22 cellular contexts compared by ENCODE assay signal in the genomic region with DNA sequence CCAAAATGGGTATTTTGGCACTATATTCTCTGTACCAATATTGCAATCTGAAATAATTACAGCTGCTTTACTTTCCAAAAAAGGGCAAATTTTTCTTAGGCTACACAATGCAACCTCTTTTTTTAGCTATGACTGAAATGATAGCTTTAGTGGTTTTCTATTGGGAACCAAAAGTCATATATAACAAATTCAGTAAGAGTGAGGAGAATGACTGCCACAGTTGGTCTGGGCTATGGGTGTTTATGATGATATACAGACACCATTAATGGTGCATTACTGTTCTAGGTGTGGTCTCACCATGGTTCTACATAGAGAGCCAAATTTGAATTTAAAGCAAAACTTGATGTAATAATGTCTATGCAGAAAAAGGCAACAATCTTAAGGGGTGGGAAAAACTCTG.
DNase-seq lines count a peak whose midpoint lies in the region; ATAC-seq lines count a peak whose summit lies in the region.
"Had no signal": no experiment of that assay in that cellular context is flagged by ENCODE, and none has a peak within 500 bp of the region (broad histone marks: within the 10 kb centered on the region; RNA-seq: fewer than 3 reads in every experiment).

No MANE protein-coding gene starts in this region.

- H3K27ac Mint-ChIP-seq in CD8-positive, alpha-beta memory T cell: no peak overlapping the region
- H3K27ac Mint-ChIP-seq in stimulated activated naive CD8-positive, alpha-beta T cell treated with anti-CD3 and anti-CD28 coated beads, Interleukin-15, amount 100 ng/mL, for 72 hours: no peak overlapping the region
- H3K27ac Mint-ChIP-seq: CD14-positive monocyte; CD4-positive, alpha-beta T cell had no signal

- no peaks in the 10 kb centered on the region for H3K4me1 Mint-ChIP-seq in CD8-positive, alpha-beta memory T cell
- no peaks in the 10 kb centered on the region for H3K4me1 Mint-ChIP-seq in stimulated activated naive CD8-positive, alpha-beta T cell treated with anti-CD3 and anti-CD28 coated beads, Interleukin-15, amount 100 ng/mL, for 72 hours
- H3K4me1 Mint-ChIP-seq: CD14-positive monocyte had no signal

- H3K4me3 ChIP-seq in CD8-positive, alpha-beta memory T cell (ENCODE audit: low read length): no peak overlapping the region
- H3K4me3 ChIP-seq: A549; BLaER1 treated with 17β-estradiol and CSF1 and Interleukin-3, amounts not matched to agents 10 nM and 100 nM; GM23248 had no signal

- DNase-seq in GDM1 (lab: John Stamatoyannopoulos, UW): no peak
- no peak for DNase-seq in CD8-positive, alpha-beta memory T cell
- no peak for DNase-seq in stimulated activated naive CD8-positive, alpha-beta T cell treated with anti-CD3 and anti-CD28 coated beads, Interleukin-15, amount 100 ng/mL, for 72 hours
- DNase-seq: 8988T; ACHN; AML-193; BE2C; Calu3; CD4-positive, alpha-beta T cell; COR-L47; DMS53; DMS79 treated with DMSO at 0.1 percent for 48 hours; GM23248; H7; HCEC 1CT had no signal

- H3K27me3 ChIP-seq in CD8-positive, alpha-beta memory T cell (ENCODE audit: insufficient read depth, low read length, poor library complexity, severe bottlenecking): no peaks in the 10 kb centered on the region
- H3K27me3 ChIP-seq: BE2C; BLaER1 treated with 17β-estradiol and CSF1 and Interleukin-3, amounts not matched to agents 10 nM and 100 nM had no signal

- H3K9me3 ChIP-seq in CD8-positive, alpha-beta memory T cell (ENCODE audit: low read length): no peaks in the 10 kb centered on the region
- H3K9me3 ChIP-seq: A549; BE2C; BLaER1 treated with 17β-estradiol and CSF1 and Interleukin-3, amounts not matched to agents 10 nM and 100 nM had no signal

- CTCF ChIA-PET in CD8-positive, alpha-beta memory T cell (lab: Charles Lee): no interaction called here

- no peaks in the 10 kb centered on the region for H3K36me3 Mint-ChIP-seq in CD8-positive, alpha-beta memory T cell
- H3K36me3 Mint-ChIP-seq: CD14-positive monocyte had no signal

- POLR2A ChIA-PET in CD8-positive, alpha-beta memory T cell (lab: Charles Lee): no interaction called here

- H3K27me3 Mint-ChIP-seq in CD8-positive, alpha-beta memory T cell: peaks cover 0 to 8% of the 10 kb centered on the region in 2 donors
- peaks cover 15% of the 10 kb centered on the region for H3K27me3 Mint-ChIP-seq in stimulated activated naive CD8-positive, alpha-beta T cell treated with anti-CD3 and anti-CD28 coated beads, Interleukin-15, amount 100 ng/mL, for 72 hours

- H3K4me3 Mint-ChIP-seq in CD8-positive, alpha-beta memory T cell: no peak overlapping the region
- H3K4me3 Mint-ChIP-seq in stimulated activated naive CD8-positive, alpha-beta T cell treated with anti-CD3 and anti-CD28 coated beads, Interleukin-15, amount 100 ng/mL, for 72 hours: no peak overlapping the region
- H3K4me3 Mint-ChIP-seq: CD14-positive monocyte; CD4-positive, alpha-beta T cell had no signal

- no peaks in the 10 kb centered on the region for H3K36me3 ChIP-seq in CD8-positive, alpha-beta memory T cell (ENCODE audit: insufficient read depth, low read length)
- H3K36me3 ChIP-seq: BE2C; BLaER1 treated with 17β-estradiol and CSF1 and Interleukin-3, amounts not matched to agents 10 nM and 100 nM had no signal

- ATAC-seq in GM18909 (IDR thresholded peaks at IDR 0.05; ENCODE audit: poor library complexity, unreplicated experiment) (peak; percentile 63), HG02759 (IDR thresholded peaks at IDR 0.05; ENCODE audit: unreplicated experiment) (peak; percentile 53), HG03135 (IDR thresholded peaks at IDR 0.05; ENCODE audit: unreplicated experiment) (peak; percentile 64), HG02588 (IDR thresholded peaks at IDR 0.05; ENCODE audit: unreplicated experiment) (no peak)
- no peak for ATAC-seq in stimulated activated naive CD8-positive, alpha-beta T cell treated with anti-CD3 and anti-CD28 coated beads, Interleukin-15, amount 100 ng/mL, for 72 hours
- ATAC-seq: A549 had no signal

- no peaks in the 10 kb centered on the region for H3K4me1 ChIP-seq in CD8-positive, alpha-beta memory T cell (ENCODE audit: insufficient read depth, low read length)
- H3K4me1 ChIP-seq: A549; BLaER1 treated with 17β-estradiol and CSF1 and Interleukin-3, amounts not matched to agents 10 nM and 100 nM had no signal

- peaks cover 0 to 5% (median 2%) of the 10 kb centered on the region in 5 donors for H3K9me3 Mint-ChIP-seq in CD8-positive, alpha-beta memory T cell
- peaks cover 11 to 12% of the 10 kb centered on the region in 2 donors for H3K9me3 Mint-ChIP-seq in stimulated activated naive CD8-positive, alpha-beta T cell treated with anti-CD3 and anti-CD28 coated beads, Interleukin-15, amount 100 ng/mL, for 72 hours

- H3K27ac ChIP-seq in CD8-positive, alpha-beta memory T cell (ENCODE audit: low read depth, low read length): no peak overlapping the region
- H3K27ac ChIP-seq: A549; BLaER1 treated with 17β-estradiol and CSF1 and Interleukin-3, amounts not matched to agents 10 nM and 100 nM; GM23248 had no signal

Comparison
In these comparisons a context has a peak if more than half of its experiments do, and no peak if none do; other contexts are left out.
1. ATAC-seq: peak in GM18909 (single experiment), HG02759 (single experiment) and HG03135 (single experiment); none in HG02588 (single experiment) and stimulated activated naive CD8-positive, alpha-beta T cell treated with anti-CD3 and anti-CD28 coated beads, Interleukin-15, amount 100 ng/mL, for 72 hours (single experiment).